14 cellular contexts compared by ENCODE assay signal in the genomic region with DNA sequence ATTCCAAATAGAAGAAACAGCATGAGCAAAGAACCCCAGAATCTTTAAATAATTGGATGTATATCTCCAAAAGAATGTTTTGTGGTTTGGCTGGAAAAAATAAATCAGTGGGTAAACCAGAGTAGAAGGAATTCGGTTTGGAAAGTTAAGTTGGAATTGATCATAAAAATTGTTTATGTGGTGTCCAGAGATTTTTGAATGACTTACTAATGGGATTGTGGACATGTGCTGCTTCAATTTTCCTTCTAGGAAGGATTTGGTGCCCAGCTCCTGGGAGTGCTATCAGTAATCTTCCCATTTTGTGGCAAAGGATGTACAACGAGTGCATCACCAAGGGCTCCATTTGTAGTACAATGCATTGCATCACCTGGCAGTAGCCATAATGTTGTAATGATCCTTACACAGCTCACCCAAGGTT.
DNase-seq lines count a peak whose midpoint lies in the region; ATAC-seq and TF ChIP-seq lines count a peak whose summit lies in the region.
"Had no signal": no experiment of that assay in that cellular context is flagged by ENCODE, and none has a peak within 500 bp of the region (broad histone marks: within the 10 kb centered on the region; RNA-seq: fewer than 3 reads in every experiment).

No MANE protein-coding gene starts in this region.

- no peak overlapping the region for H3K4me3 Mint-ChIP-seq in type B pancreatic cell
- H3K4me3 Mint-ChIP-seq in activated naive CD4-positive, alpha-beta T cell treated with anti-CD3 and anti-CD28 coated beads for 36 hours = no peak overlapping the region

- CTCF ChIA-PET in activated naive CD4-positive, alpha-beta T cell treated with anti-CD3 and anti-CD28 coated beads for 36 hours (lab: Charles Lee) = interaction anchor here (0.9 kb wide), 1 partner anchor 15 kb away, joined by 3 read pairs; no protein-coding TSS in a partner anchor

- H3K4me1 Mint-ChIP-seq in type B pancreatic cell (ENCODE audit: unreplicated experiment) = no peaks in the 10 kb centered on the region
- no peaks in the 10 kb centered on the region for H3K4me1 Mint-ChIP-seq in activated naive CD4-positive, alpha-beta T cell treated with anti-CD3 and anti-CD28 coated beads for 36 hours (ENCODE audit: low read depth)

- intact Hi-C loops in activated naive CD4-positive, alpha-beta T cell treated with anti-CD3 and anti-CD28 coated beads for 36 hours (cut with micrococcal nuclease) = no loop called here

- H3K27me3 Mint-ChIP-seq in type B pancreatic cell = no peaks in the 10 kb centered on the region
- no peaks in the 10 kb centered on the region for H3K27me3 Mint-ChIP-seq in activated naive CD4-positive, alpha-beta T cell treated with anti-CD3 and anti-CD28 coated beads for 36 hours (ENCODE audit: low read depth)

- DNase-seq in AG08396 (ENCODE audit: low spot score) = peak; percentile 19
- peak; percentile 13 for DNase-seq in ELR (ENCODE audit: low read depth)
- peak; percentile 15 for DNase-seq in M059J (ENCODE audit: low read depth)
- peak; percentile 38 for DNase-seq in fibroblast of peridontal ligament (ENCODE audit: extremely low read depth)
- no peak for DNase-seq in cerebellum (ENCODE audit: low spot score)
- DNase-seq in type B pancreatic cell (ENCODE audit: extremely low spot score, unreplicated experiment) = no peak
- DNase-seq in activated naive CD4-positive, alpha-beta T cell treated with anti-CD3 and anti-CD28 coated beads for 36 hours = no peak
- DNase-seq: ACHN, GDM1, NCI-H1048, NCI-H146, NCI-H69, T-helper 1 cell had no signal

- no peak for TF ChIP-seq CTCF in type B pancreatic cell (conservative IDR thresholded peaks at IDR 0.05)

- H3K36me3 Mint-ChIP-seq in type B pancreatic cell = no peaks in the 10 kb centered on the region
- H3K36me3 Mint-ChIP-seq in activated naive CD4-positive, alpha-beta T cell treated with anti-CD3 and anti-CD28 coated beads for 36 hours (ENCODE audit: low read depth) = no peaks in the 10 kb centered on the region

- ATAC-seq in HG03039 (IDR thresholded peaks at IDR 0.05; ENCODE audit: unreplicated experiment) = no peak

- no peak overlapping the region for H3K27ac Mint-ChIP-seq in type B pancreatic cell
- no peak overlapping the region for H3K27ac Mint-ChIP-seq in activated naive CD4-positive, alpha-beta T cell treated with anti-CD3 and anti-CD28 coated beads for 36 hours

- H3K9me3 Mint-ChIP-seq in type B pancreatic cell = no peaks in the 10 kb centered on the region
- peaks cover 3% of the 10 kb centered on the region for H3K9me3 Mint-ChIP-seq in activated naive CD4-positive, alpha-beta T cell treated with anti-CD3 and anti-CD28 coated beads for 36 hours

Comparison
In these comparisons a context has a peak if more than half of its experiments do, and no peak if none do; other contexts are left out.
1. DNase-seq: peak in AG08396 (single experiment), ELR (single experiment), M059J (single experiment) and fibroblast of peridontal ligament (single experiment); none in cerebellum (single experiment), type B pancreatic cell (single experiment) and activated naive CD4-positive, alpha-beta T cell treated with anti-CD3 and anti-CD28 coated beads for 36 hours (single experiment).